13 cellular contexts compared by ENCODE assay signal in genomic region chr10:625751-626711, GRCh38.
DNase-seq lines count a peak whose midpoint lies in the region; ATAC-seq and TF ChIP-seq lines count a peak whose summit lies in the region.
"Had no signal": no experiment of that assay in that cellular context is flagged by ENCODE, and none has a peak within 500 bp of the region (broad histone marks: within the 10 kb centered on the region; RNA-seq: fewer than 3 reads in every experiment).

No MANE protein-coding gene starts in this region.

- DNase-seq in chondrocyte (ENCODE audit: low spot score) (no peak), mucosa of descending colon (peak in 2 of 3 donors; percentile 12 to 28), stomach (no peak), putamen (ENCODE audit: low spot score) (no peak), NCI-H524 treated with DMSO at 0.1 percent for 48 hours (lab: John Stamatoyannopoulos, UW) (no peak), islet precursor cell (no peak)
- DNase-seq: activated CD4-positive, CD25-positive, alpha-beta regulatory T cell treated with anti-CD3 and anti-CD28 coated beads, Interleukin-2, amount 50 U/mL, for 72 hours; Calu3; central memory CD4-positive, alpha-beta T cell had no signal

- H3K36me3 ChIP-seq in HUES48 (ENCODE audit: control insufficient read depth, insufficient read depth, low read length), result no peaks in the 10 kb centered on the region
- no peaks in the 10 kb centered on the region for H3K36me3 ChIP-seq in mucosa of descending colon (ENCODE audit: low read depth)
- peaks cover 0 to 8% (median 2%) of the 10 kb centered on the region in 4 donors for H3K36me3 ChIP-seq in stomach

- no peak overlapping the region for H3K9ac ChIP-seq in HUES48 (ENCODE audit: low read depth, low read length)

- ATAC-seq in mucosa of descending colon (no peak), HG02678 (IDR thresholded peaks at IDR 0.05; ENCODE audit: unreplicated experiment) (no peak)

- H3K27me3 ChIP-seq in HUES48 (ENCODE audit: control insufficient read depth, insufficient read depth, low read length), result no peaks in the 10 kb centered on the region
- H3K27me3 ChIP-seq in stomach, result no peaks in the 10 kb centered on the region

- 88 to 93% (median 89%) methylated on average over 21 of the region's 21 CpGs for WGBS in stomach, 5 donors

- peak overlapping the region; percentile 67 for H3K4me3 Mint-ChIP-seq in chondrocyte (ENCODE audit: unreplicated experiment)
- H3K4me3 Mint-ChIP-seq: stimulated activated naive CD8-positive, alpha-beta T cell treated with anti-CD3 and anti-CD28 coated beads, Interleukin-15, Interleukin-2, amounts not matched to agents 100 ng/mL and 50 ng/mL, for 24 hours had no signal

- TF ChIP-seq CTCF in chondrocyte (IDR thresholded peaks at IDR 0.05), result no peak
- no peak for TF ChIP-seq CTCF in mucosa of descending colon (IDR thresholded peaks at IDR 0.05)
- no peak for TF ChIP-seq CTCF in stomach (IDR thresholded peaks at IDR 0.05)

- no peak for TF ChIP-seq POLR2A in stomach (IDR thresholded peaks at IDR 0.05)

- peaks cover 32% of the 10 kb centered on the region for H3K4me1 ChIP-seq in HUES48 (ENCODE audit: control insufficient read depth, insufficient read depth, low read length)
- H3K4me1 ChIP-seq in mucosa of descending colon (ENCODE audit: low read depth), result peaks cover 3% of the 10 kb centered on the region
- H3K4me1 ChIP-seq in stomach, result peaks cover 14 to 56% (median 41%) of the 10 kb centered on the region in 4 donors

- H3K27ac ChIP-seq in HUES48 (ENCODE audit: low read depth, low read length) (peak overlapping the region; percentile 82), stomach (peak overlapping the region; percentile 4 to 83 (median 77))

- H3K4me3 ChIP-seq in HUES48 (ENCODE audit: low read depth, low read length), result no peak overlapping the region
- no peak overlapping the region for H3K4me3 ChIP-seq in mucosa of descending colon
- H3K4me3 ChIP-seq in stomach, result no peak overlapping the region

- no peaks in the 10 kb centered on the region for H3K27me3 Mint-ChIP-seq in chondrocyte (ENCODE audit: low read depth)

- H3K36me3 Mint-ChIP-seq in chondrocyte (ENCODE audit: low read depth), result peaks cover 3% of the 10 kb centered on the region

- TF ChIP-seq EP300 in stomach (IDR thresholded peaks at IDR 0.05), result no peak

- no peaks in the 10 kb centered on the region for H3K9me3 Mint-ChIP-seq in chondrocyte (ENCODE audit: low read depth)
- H3K9me3 Mint-ChIP-seq: memory B cell; stimulated activated naive CD8-positive, alpha-beta T cell treated with anti-CD3 and anti-CD28 coated beads, Interleukin-15, Interleukin-2, amounts not matched to agents 100 ng/mL and 50 ng/mL, for 24 hours had no signal

- peak overlapping the region; percentile 100 for H3K27ac Mint-ChIP-seq in chondrocyte (ENCODE audit: unreplicated experiment)
- H3K27ac Mint-ChIP-seq: memory B cell; stimulated activated naive CD8-positive, alpha-beta T cell treated with anti-CD3 and anti-CD28 coated beads, Interleukin-15, Interleukin-2, amounts not matched to agents 100 ng/mL and 50 ng/mL, for 24 hours had no signal

- no peaks in the 10 kb centered on the region for H3K9me3 ChIP-seq in HUES48 (ENCODE audit: control insufficient read depth, insufficient read depth, low read length)
- no peaks in the 10 kb centered on the region for H3K9me3 ChIP-seq in mucosa of descending colon
- H3K9me3 ChIP-seq in stomach, result no peaks in the 10 kb centered on the region

- intact Hi-C loops in mucosa of descending colon (cut with DNase I, micrococcal nuclease), result no loop called here
- intact Hi-C loops in stomach (cut with DNase I; ENCODE audit: low total_unique reads), result no loop called here

- H3K4me1 Mint-ChIP-seq in chondrocyte (ENCODE audit: low read depth), result peaks cover 53% of the 10 kb centered on the region

Comparison
In these comparisons a context has a peak if more than half of its experiments do, and no peak if none do; other contexts are left out.
1. DNase-seq: peak in mucosa of descending colon (2 of 3); none in chondrocyte (single experiment), stomach (single experiment), putamen (single experiment), NCI-H524 treated with DMSO at 0.1 percent for 48 hours (single experiment) and islet precursor cell (single experiment).